8 cellular contexts compared by ENCODE assay signal in genomic region chr19:17974551-17974950, GRCh38. TPM values are rescaled to one million over a fixed set of nuclear protein-coding genes. Genes with fewer than 3 reads are reported as not detected.
"Had no signal": no experiment of that assay in that cellular context is flagged by ENCODE, and none has a peak within 500 bp of the region (broad histone marks: within the 10 kb centered on the region; RNA-seq: fewer than 3 reads in every experiment).

No MANE protein-coding gene starts in this region.

- H3K9me3 Mint-ChIP-seq: H9 had no signal

- H3K4me3 Mint-ChIP-seq: H9 had no signal

- DNase-seq: GM23248, GOT3, H9, HCEC 1CT had no signal

- H3K4me3 ChIP-seq: GM23248, K562 had no signal

- H3K27ac ChIP-seq: GM23248, HL-60 had no signal

- ATAC-seq: HepG2, K562 had no signal

RNA-seq across cellular contexts. Expression of gene KCNN1, which starts 7.6 kb away (rescaled TPM):
- total RNA-seq: GM23248, HT1080 had no signal
- polyA plus RNA-seq: GM23248, HepG2 had no signal
